ENCODE assay signal across 8 cellular contexts in genomic region chr7:21542891-21543527, GRCh38. TPM values are rescaled to one million over a fixed set of nuclear protein-coding genes. Genes with fewer than 3 reads are reported as not detected.
DNase-seq lines count a peak whose midpoint lies in the region; ATAC-seq and TF ChIP-seq lines count a peak whose summit lies in the region.

Gene DNAH11 (plus strand): TSS chr7:21543039. CDS start chr7:21543246, 207 bp downstream.

- peaks cover 11% of the 10 kb centered on the region for H3K4me1 Mint-ChIP-seq in mesothelial cell of epicardium

- TF ChIP-seq POLR2A in upper lobe of left lung (IDR thresholded peaks at IDR 0.05): peak in 1 of 4 donors; percentile 30

- H2AFZ ChIP-seq in GM23248: peak within 1 kb of the TSS; percentile 78

- no peaks in the 10 kb centered on the region for H3F3A ChIP-seq in GM23248 (ENCODE audit: insufficient read depth)

- WGBS in GM23248 (ENCODE audit: low coverage in 1 of 2, low lambda C conversion rate in 2 of 2, missing lambda C conversion rate in 2 of 2), 2 experiments: 3 to 5% methylated on average over 50 to 65 of the region's 66 CpGs
- WGBS in upper lobe of left lung, 2 donors: 0 to 2% methylated on average over 16 to 56 of the region's 66 CpGs

- H3K9me3 ChIP-seq in GM23248 (ENCODE audit: low read depth) (no peaks in the 10 kb centered on the region), upper lobe of left lung (no peaks in the 10 kb centered on the region)
- H3K9me3 ChIP-seq in effector memory CD4-positive, alpha-beta T cell (ENCODE audit: control insufficient read depth, low read length): no peaks in the 10 kb centered on the region

- H3K4me1 ChIP-seq in GM23248 (ENCODE audit: insufficient read depth) (no peaks in the 10 kb centered on the region), upper lobe of left lung (peaks cover 13 to 16% (median 15%) of the 10 kb centered on the region in 4 donors)
- peaks cover 7% of the 10 kb centered on the region for H3K4me1 ChIP-seq in effector memory CD4-positive, alpha-beta T cell (ENCODE audit: control insufficient read depth, insufficient read depth, low read length, poor library complexity, severe bottlenecking)

- in situ Hi-C loops in GM23248 (cut with MboI): no loop called here

- TF ChIP-seq EP300 in upper lobe of left lung (IDR thresholded peaks at IDR 0.05): no peak

- ATAC-seq in upper lobe of left lung (ENCODE audit: low FRiP score in 2 of 2) (peak; percentile 89 to 90), HG03565 (IDR thresholded peaks at IDR 0.05; ENCODE audit: unreplicated experiment) (no peak)

- no peak for TF ChIP-seq CTCF in mesothelial cell of epicardium (IDR thresholded peaks at IDR 0.05; ENCODE audit: unreplicated experiment)
- TF ChIP-seq CTCF in upper lobe of left lung (IDR thresholded peaks at IDR 0.05): peak in 1 of 6 experiments; percentile 39

- H3K4me3 Mint-ChIP-seq in mesothelial cell of epicardium: peak within 1 kb of the TSS; percentile 67

- H3K36me3 ChIP-seq in GM23248 (ENCODE audit: low read depth) (no peaks in the 10 kb centered on the region), upper lobe of left lung (no peaks in the 10 kb centered on the region)
- no peaks in the 10 kb centered on the region for H3K36me3 ChIP-seq in effector memory CD4-positive, alpha-beta T cell (ENCODE audit: control insufficient read depth, insufficient read depth, low read length)

- DNase-seq in DMS53 (lab: John Stamatoyannopoulos, UW) (peak; percentile 93), GM23248 (peak; percentile 34), RPMI8226 (peak; percentile 73), mesothelial cell of epicardium (ENCODE audit: low spot score in 2 of 2, unreplicated experiment in 2 of 2) (peak; percentile 21 to 50), upper lobe of left lung (peak; percentile 47 to 92), LoVo (ENCODE audit: low spot score) (no peak)
- no peak for DNase-seq in effector memory CD4-positive, alpha-beta T cell

- no peak within 1 kb of the TSS for H3K27ac ChIP-seq in GM23248
- H3K27ac ChIP-seq in effector memory CD4-positive, alpha-beta T cell (ENCODE audit: insufficient read depth, low read length, poor library complexity, severe bottlenecking): no peak within 1 kb of the TSS
- peak within 1 kb of the TSS in 1 of 4 donors; percentile 7 for H3K27ac ChIP-seq in upper lobe of left lung

- no peak within 1 kb of the TSS for H3K27ac Mint-ChIP-seq in mesothelial cell of epicardium

- H3K27me3 ChIP-seq in GM23248 (replicated peaks; ENCODE audit: insufficient read depth) (peaks cover 64% of the 10 kb centered on the region), upper lobe of left lung (peaks cover 0 to 9% (median 0%) of the 10 kb centered on the region in 4 donors)
- H3K27me3 ChIP-seq in effector memory CD4-positive, alpha-beta T cell (replicated peaks; ENCODE audit: control insufficient read depth, insufficient read depth, low read length, poor library complexity, severe bottlenecking): peaks cover 15% of the 10 kb centered on the region

- H3K9me2 ChIP-seq in GM23248 (ENCODE audit: insufficient read depth): no peaks in the 10 kb centered on the region

- peaks cover 79% of the 10 kb centered on the region for H3K27me3 Mint-ChIP-seq in mesothelial cell of epicardium (ENCODE audit: low read depth)

- H3K9me3 Mint-ChIP-seq in mesothelial cell of epicardium: no peaks in the 10 kb centered on the region

- peak within 1 kb of the TSS; percentile 51 for H3K4me2 ChIP-seq in GM23248 (ENCODE audit: unreplicated experiment)

- H3K4me3 ChIP-seq in GM23248: peak within 1 kb of the TSS; percentile 62
- peak within 1 kb of the TSS; percentile 16 for H3K4me3 ChIP-seq in effector memory CD4-positive, alpha-beta T cell (ENCODE audit: insufficient read depth, low read depth, low read length, poor library complexity, severe bottlenecking)
- H3K4me3 ChIP-seq in upper lobe of left lung: peak within 1 kb of the TSS; percentile 33 to 63 (median 48)

- no peak within 1 kb of the TSS for H3K9ac ChIP-seq in GM23248

- H3K36me3 Mint-ChIP-seq in mesothelial cell of epicardium: no peaks in the 10 kb centered on the region

- no peaks in the 10 kb centered on the region for H4K20me1 ChIP-seq in GM23248 (ENCODE audit: insufficient read depth)

- no peaks in the 10 kb centered on the region for H3K79me2 ChIP-seq in GM23248 (ENCODE audit: insufficient read depth)

RNA-seq across cellular contexts. Expression of gene DNAH11, which starts in this region (rescaled TPM):
- 0.51 and 3.1 TPM in 2 replicates for total RNA-seq in GM23248 (2014; rRNA removed; shearing (Covaris generic))
- 0.91 and 1.3 TPM in 2 replicates for polyA plus RNA-seq in GM23248 (2016; fragmentation: Nextera tagmentation; extraction: Ambion mirVana)
- total RNA-seq in mesothelial cell of epicardium (0.50 to 0.80 TPM (median 0.53 TPM) in 3 replicates), upper lobe of left lung (10 to 100 TPM in 4 of 6 donors, 1 to 10 TPM in 2; 4.2 to 45.5 (median 12.0) TPM)

Comparison
In these comparisons a context has a peak if more than half of its experiments do, and no peak if none do; other contexts are left out.
1. Peak in DNase-seq in mesothelial cell of epicardium; RNA of the gene not detected or under 1 TPM.
2. DNase-seq: peak in DMS53 (single experiment), GM23248 (single experiment), RPMI8226 (single experiment) and upper lobe of left lung (2 of 2); none in effector memory CD4-positive, alpha-beta T cell (0 of 3) and LoVo (single experiment).
3. Peak in every context shown above with its lines, with median percentiles within 50 percentile points of each other: H3K4me3 ChIP-seq.